In genomic region chr16:14973785-14974322, GRCh38 we compare ENCODE assay signal across 8 cellular contexts. TPM values are rescaled to one million over a fixed set of nuclear protein-coding genes. Genes with fewer than 3 reads are reported as not detected.
DNase-seq lines count a peak whose midpoint lies in the region; TF ChIP-seq lines count a peak whose summit lies in the region.
"Not testable (repeated sequence)": the region's sequence is repeated elsewhere in the genome, so short reads cannot be mapped to it uniquely, and the experiment has no call there.

No MANE protein-coding gene starts in this region.

- H3K79me2 ChIP-seq in neural cell (replicated peaks; ENCODE audit: insufficient read depth, low read length), result not testable (repeated sequence)

- peak overlapping the region; percentile 51 for H3K4me3 Mint-ChIP-seq in activated naive CD8-positive, alpha-beta T cell treated with anti-CD3 and anti-CD28 coated beads for 36 hours
- H3K4me3 Mint-ChIP-seq in immature natural killer cell, result peak overlapping the region; percentile 17 to 98 (median 93)
- H3K4me3 Mint-ChIP-seq in stimulated activated naive CD8-positive, alpha-beta T cell treated with anti-CD3 and anti-CD28 coated beads, Interleukin-15, Interleukin-2, amounts not matched to agents 100 ng/mL and 50 ng/mL, for 24 hours, result peak overlapping the region; percentile 65

- H3K4me1 ChIP-seq in BLaER1 treated with 17β-estradiol and CSF1 and Interleukin-3, amounts not matched to agents 10 nM and 100 nM, result peaks cover 17 to 37% (median 30%) of the 10 kb centered on the region in 10 experiments
- not testable (repeated sequence) for H3K4me1 ChIP-seq in HUES64 (ENCODE audit: insufficient read depth, low read length); endocrine pancreas (ENCODE audit: control insufficient read depth, insufficient read depth, low read length)

- WGBS in HUES64, result 73% methylated on average over 12 of the region's 14 CpGs

- peaks cover 19 to 38% (median 29%) of the 10 kb centered on the region in 11 experiments for H4K20me1 ChIP-seq in BLaER1 treated with 17β-estradiol and CSF1 and Interleukin-3, amounts not matched to agents 10 nM and 100 nM
- H4K20me1 ChIP-seq in neural cell (ENCODE audit: insufficient read depth), result not testable (repeated sequence)

- H3K9me3 Mint-ChIP-seq in activated naive CD8-positive, alpha-beta T cell treated with anti-CD3 and anti-CD28 coated beads for 36 hours; immature natural killer cell; stimulated activated naive CD8-positive, alpha-beta T cell treated with anti-CD3 and anti-CD28 coated beads, Interleukin-15, Interleukin-2, amounts not matched to agents 100 ng/mL and 50 ng/mL, for 24 hours: not testable (repeated sequence)

- H3K9me2 ChIP-seq in neural cell (ENCODE audit: insufficient read depth, low read length), result not testable (repeated sequence)

- H3K27me3 ChIP-seq in BLaER1 treated with 17β-estradiol and CSF1 and Interleukin-3, amounts not matched to agents 10 nM and 100 nM; HUES64 (ENCODE audit: insufficient read depth, low read length); endocrine pancreas (ENCODE audit: control insufficient read depth, insufficient read depth, low read length); neural cell (ENCODE audit: insufficient read depth, low read depth, low read length): not testable (repeated sequence)

- H3K27ac Mint-ChIP-seq in activated naive CD8-positive, alpha-beta T cell treated with anti-CD3 and anti-CD28 coated beads for 36 hours; stimulated activated naive CD8-positive, alpha-beta T cell treated with anti-CD3 and anti-CD28 coated beads, Interleukin-15, Interleukin-2, amounts not matched to agents 100 ng/mL and 50 ng/mL, for 24 hours: not testable (repeated sequence)
- peak overlapping the region in 5 of 6 donors; percentile 23 to 94 (median 58) for H3K27ac Mint-ChIP-seq in immature natural killer cell

- not testable (repeated sequence) for H3F3A ChIP-seq in neural cell (ENCODE audit: insufficient read depth, low read length, poor library complexity, severe bottlenecking)

- H3K4me3 ChIP-seq in BLaER1 treated with 17β-estradiol and CSF1 and Interleukin-3, amounts not matched to agents 10 nM and 100 nM, result peak overlapping the region; percentile 70 to 86 (median 76); a peak in 19 of 20 replicates
- peak overlapping the region; percentile 82 for H3K4me3 ChIP-seq in HUES64 (ENCODE audit: low read length)
- peak overlapping the region; percentile 87 for H3K4me3 ChIP-seq in SK-N-MC
- peak overlapping the region; percentile 83 for H3K4me3 ChIP-seq in endocrine pancreas (ENCODE audit: control insufficient read depth, insufficient read depth, low read length)
- peak overlapping the region; percentile 69 for H3K4me3 ChIP-seq in neural cell (ENCODE audit: low read length)

- TF ChIP-seq RAD21 in neural cell (conservative IDR thresholded peaks at IDR 0.05), result not testable (repeated sequence)

- peak overlapping the region; percentile 15 for H2AFZ ChIP-seq in neural cell (ENCODE audit: low read depth, low read length)

- not testable (repeated sequence) for H3K36me3 Mint-ChIP-seq in activated naive CD8-positive, alpha-beta T cell treated with anti-CD3 and anti-CD28 coated beads for 36 hours; immature natural killer cell
- H3K36me3 Mint-ChIP-seq in stimulated activated naive CD8-positive, alpha-beta T cell treated with anti-CD3 and anti-CD28 coated beads, Interleukin-15, Interleukin-2, amounts not matched to agents 100 ng/mL and 50 ng/mL, for 24 hours (ENCODE audit: low read depth), result peaks cover 11% of the 10 kb centered on the region

- H3K36me3 ChIP-seq in BLaER1 treated with 17β-estradiol and CSF1 and Interleukin-3, amounts not matched to agents 10 nM and 100 nM; HUES64 (ENCODE audit: insufficient read depth, low read length); SK-N-MC (ENCODE audit: insufficient read depth, low read length); endocrine pancreas (ENCODE audit: control insufficient read depth, insufficient read depth, low read length); neural cell (ENCODE audit: insufficient read depth, low read length): not testable (repeated sequence)

- not testable (repeated sequence) for H3K9me3 ChIP-seq in BLaER1 treated with 17β-estradiol and CSF1 and Interleukin-3, amounts not matched to agents 10 nM and 100 nM (replicated peaks in 1 of 11); HUES64 (ENCODE audit: insufficient read depth, low read depth, low read length); SK-N-MC (ENCODE audit: low read depth, low read length); endocrine pancreas (ENCODE audit: control insufficient read depth, low read length); neural cell (ENCODE audit: low read length)

- not testable (repeated sequence) for DNase-seq in SK-N-MC (ENCODE audit: low read depth, low spot score); activated naive CD8-positive, alpha-beta T cell treated with anti-CD3 and anti-CD28 coated beads for 36 hours; immature natural killer cell

- not testable (repeated sequence) for TF ChIP-seq EP300 in neural cell (conservative IDR thresholded peaks at IDR 0.05; ENCODE audit: poor library complexity, severe bottlenecking)

- peak overlapping the region in 6 of 11 experiments; percentile 80 to 94 (median 90); a peak in 8 of 22 replicates for H3K9ac ChIP-seq in BLaER1 treated with 17β-estradiol and CSF1 and Interleukin-3, amounts not matched to agents 10 nM and 100 nM
- not testable (repeated sequence) for H3K9ac ChIP-seq in HUES64 (ENCODE audit: low read depth, low read length)
- H3K9ac ChIP-seq in SK-N-MC (ENCODE audit: insufficient read length) (peak overlapping the region; percentile 89), endocrine pancreas (ENCODE audit: control insufficient read depth, insufficient read depth, low read length) (peak overlapping the region; percentile 79), neural cell (ENCODE audit: low read length) (peak overlapping the region; percentile 81)

- not testable (repeated sequence) for H3K27ac ChIP-seq in BLaER1 treated with 17β-estradiol and CSF1 and Interleukin-3, amounts not matched to agents 10 nM and 100 nM; HUES64 (ENCODE audit: low read depth, low read length); SK-N-MC
- peak overlapping the region; percentile 64 for H3K27ac ChIP-seq in neural cell (ENCODE audit: low read length)

- peaks cover 17% of the 10 kb centered on the region for H3K4me1 Mint-ChIP-seq in activated naive CD8-positive, alpha-beta T cell treated with anti-CD3 and anti-CD28 coated beads for 36 hours
- H3K4me1 Mint-ChIP-seq in immature natural killer cell, result peaks cover 24 to 38% of the 10 kb centered on the region in 2 donors
- peaks cover 22% of the 10 kb centered on the region for H3K4me1 Mint-ChIP-seq in stimulated activated naive CD8-positive, alpha-beta T cell treated with anti-CD3 and anti-CD28 coated beads, Interleukin-15, Interleukin-2, amounts not matched to agents 100 ng/mL and 50 ng/mL, for 24 hours (ENCODE audit: low read depth)

- H3K27me3 Mint-ChIP-seq in activated naive CD8-positive, alpha-beta T cell treated with anti-CD3 and anti-CD28 coated beads for 36 hours; stimulated activated naive CD8-positive, alpha-beta T cell treated with anti-CD3 and anti-CD28 coated beads, Interleukin-15, Interleukin-2, amounts not matched to agents 100 ng/mL and 50 ng/mL, for 24 hours: not testable (repeated sequence)
- peaks cover 0 to 11% (median 10%) of the 10 kb centered on the region in 3 donors for H3K27me3 Mint-ChIP-seq in immature natural killer cell (ENCODE audit: low read depth in 3 of 3)

- H3K4me2 ChIP-seq in BLaER1 treated with 17β-estradiol and CSF1 and Interleukin-3, amounts not matched to agents 10 nM and 100 nM, result peak overlapping the region; percentile 86 to 100 (median 92); a peak in 21 of 22 replicates
- peak overlapping the region; percentile 25 for H3K4me2 ChIP-seq in neural cell (ENCODE audit: low read length)

- TF ChIP-seq CTCF in neural cell (IDR thresholded peaks at IDR 0.05; ENCODE audit: poor library complexity, severe bottlenecking), result not testable (repeated sequence)

RNA-seq across cellular contexts. Expression of gene PDXDC1, which starts 1.0 kb away (rescaled TPM):
- 49.3 TPM for polyA plus RNA-seq in HUES64 (2013, experiment 1 of 2)
- 42.9 TPM for polyA plus RNA-seq in HUES64 (2013, experiment 2 of 2)
- 10 to 100 TPM; 53.4 to 58.7 TPM for total RNA-seq in activated naive CD8-positive, alpha-beta T cell treated with anti-CD3 and anti-CD28 coated beads for 36 hours
- polyA plus RNA-seq in immature natural killer cell (10 to 100 TPM; 14.0 to 54.1 (median 24.9) TPM), neural cell (69.9 and 78.2 TPM in 2 replicates)
- 68.7 and 80.2 TPM in 2 replicates for polyA minus RNA-seq in neural cell

RNA-seq across cellular contexts. Expression of gene NPIPA1, which starts 36.6 kb away (rescaled TPM):
- 43.4 TPM for polyA plus RNA-seq in HUES64 (2013, experiment 1 of 2)
- 49.7 TPM for polyA plus RNA-seq in HUES64 (2013, experiment 2 of 2)
- total RNA-seq in activated naive CD8-positive, alpha-beta T cell treated with anti-CD3 and anti-CD28 coated beads for 36 hours, result 10 to 100 TPM; 55.6 to 58.5 TPM
- polyA plus RNA-seq in immature natural killer cell (1 to 10 TPM in 2 of 3 donors, under 1 TPM in 1; 0.55 to 4.2 (median 1.0) TPM), neural cell (124 and 151 TPM in 2 replicates)
- 33.1 and 43.5 TPM in 2 replicates for polyA minus RNA-seq in neural cell

Comparison
In these comparisons a context has a peak if more than half of its experiments do, and no peak if none do; other contexts are left out.
1. RNA of gene NPIPA1, which starts 36.6 kb away (polyA plus RNA-seq): 124 to 151 TPM in neural cell; 0.55 to 4.2 TPM in immature natural killer cell; every median in the first group is over 10 times any median in the second.
2. Peak in every context shown above with its lines, with median percentiles within 50 percentile points of each other: H3K4me3 ChIP-seq and H3K4me3 Mint-ChIP-seq.